17 cellular contexts compared by ENCODE assay signal in the genomic region with DNA sequence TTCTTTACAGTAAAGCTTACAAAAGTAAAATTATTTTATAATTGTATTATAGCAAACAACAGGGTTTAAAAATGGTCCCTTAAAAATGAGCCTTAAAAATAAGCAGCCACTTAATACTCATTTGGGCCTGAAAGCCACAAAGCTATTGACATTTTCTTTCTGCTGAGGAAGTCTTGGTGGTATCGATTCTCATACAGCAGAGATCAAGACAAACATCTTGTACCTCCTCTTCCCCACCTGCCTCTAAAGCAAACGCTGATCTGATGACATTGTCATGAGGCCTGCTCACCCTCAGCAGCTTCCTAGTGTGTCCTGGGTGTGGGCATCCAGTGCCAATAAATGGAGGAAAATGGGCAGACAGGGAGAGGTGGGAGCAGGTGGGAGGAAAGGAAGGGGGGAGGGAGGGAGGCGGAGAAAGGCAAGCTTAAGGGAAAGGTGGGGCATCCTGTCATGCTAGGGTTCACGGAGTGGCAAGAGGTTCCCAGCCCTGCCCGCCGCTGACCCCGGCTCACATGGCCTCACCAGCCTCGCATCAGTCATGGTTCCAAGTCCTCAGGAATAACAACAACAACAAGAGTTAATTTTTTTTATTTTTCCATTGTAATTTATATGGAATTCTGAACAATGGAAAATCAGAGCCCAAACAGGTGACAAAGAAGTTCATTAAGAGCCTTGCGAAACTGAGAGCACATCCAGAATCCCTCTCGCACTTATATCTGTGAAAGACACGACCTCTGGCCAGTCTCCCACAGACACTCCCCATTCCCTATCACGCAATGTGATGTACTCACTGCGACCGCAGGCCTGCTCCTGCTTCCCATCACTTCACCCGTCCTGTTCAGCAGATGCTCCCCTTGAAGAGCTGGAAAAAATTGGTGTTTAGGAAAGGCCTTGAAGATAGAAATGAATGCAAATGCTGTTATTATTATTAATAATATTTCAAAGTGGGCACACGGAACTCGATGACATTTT. TPM values are rescaled to one million over a fixed set of nuclear protein-coding genes. Genes with fewer than 3 reads are reported as not detected.
A peak's percentile ranks its signal among the peaks of the same experiment; 100 is the strongest.
DNase-seq lines count a peak whose midpoint lies in the region; ATAC-seq and TF ChIP-seq lines count a peak whose summit lies in the region.
"Had no signal": no experiment of that assay in that cellular context is flagged by ENCODE, and none has a peak within 500 bp of the region (broad histone marks: within the 10 kb centered on the region; RNA-seq: fewer than 3 reads in every experiment).

No MANE protein-coding gene starts in this region.

- H3K4me3 ChIP-seq in endodermal cell (ENCODE audit: low read length) (no peak overlapping the region), SJCRH30 (no peak overlapping the region)
- H3K4me3 ChIP-seq: A549, breast epithelium, tibial artery had no signal

- peak overlapping the region; percentile 45 for H3K27ac Mint-ChIP-seq in CD4-positive, alpha-beta T cell
- H3K27ac Mint-ChIP-seq in endodermal cell, result no peak overlapping the region
- H3K27ac Mint-ChIP-seq: activated naive CD8-positive, alpha-beta T cell had no signal

- H3K27ac ChIP-seq in CD4-positive, alpha-beta T cell (ENCODE audit: low read depth, low read length), result no peak overlapping the region
- H3K27ac ChIP-seq in endodermal cell (ENCODE audit: low read depth, low read length) (no peak overlapping the region), SJCRH30 (no peak overlapping the region)
- H3K27ac ChIP-seq: A549, breast epithelium, tibial artery had no signal

- H3K9me3 ChIP-seq in CD4-positive, alpha-beta T cell (ENCODE audit: control insufficient read depth, low read length), result no peaks in the 10 kb centered on the region
- no peaks in the 10 kb centered on the region for H3K9me3 ChIP-seq in endodermal cell (ENCODE audit: control insufficient read depth, low read length)
- no peaks in the 10 kb centered on the region for H3K9me3 ChIP-seq in SJCRH30 (replicated peaks)
- H3K9me3 ChIP-seq: A549, breast epithelium, tibial artery had no signal

- CTCF ChIA-PET in CD4-positive, alpha-beta T cell (lab: Charles Lee), result interaction anchor here (1.2 kb wide), 1 partner anchor 15 kb away, joined by 3 read pairs; a partner anchor contains a TSS

- H3K9me3 Mint-ChIP-seq in CD4-positive, alpha-beta T cell, result no peaks in the 10 kb centered on the region
- peaks cover 11% of the 10 kb centered on the region for H3K9me3 Mint-ChIP-seq in endodermal cell
- H3K9me3 Mint-ChIP-seq: natural killer cell treated with Interleukin-12 subunit alpha and Interleukin-12 subunit beta and Interleukin-15 and Interleukin-18, amount 100 ng/mL, for 72 hours had no signal

- intact Hi-C loops in CD4-positive, alpha-beta T cell (cut with DNase I, micrococcal nuclease), result no loop called here

- no peaks in the 10 kb centered on the region for H3K36me3 Mint-ChIP-seq in CD4-positive, alpha-beta T cell (ENCODE audit: low read depth)
- H3K36me3 Mint-ChIP-seq in endodermal cell (ENCODE audit: low read depth), result no peaks in the 10 kb centered on the region
- H3K36me3 Mint-ChIP-seq: activated naive CD8-positive, alpha-beta T cell; natural killer cell treated with Interleukin-12 subunit alpha and Interleukin-12 subunit beta and Interleukin-15 and Interleukin-18, amount 100 ng/mL, for 72 hours had no signal

- 79 to 89% methylated on average over 8 to 16 of the region's 17 CpGs for WGBS in endodermal cell (ENCODE audit: insufficient coverage in 1 of 2, insufficient read length in 1 of 2), 2 experiments

- peaks cover 41% of the 10 kb centered on the region for H3K4me1 Mint-ChIP-seq in CD4-positive, alpha-beta T cell (ENCODE audit: low read depth)
- H3K4me1 Mint-ChIP-seq in endodermal cell, result peaks cover 7% of the 10 kb centered on the region

- peak overlapping the region; percentile 42 for H3K4me3 Mint-ChIP-seq in CD4-positive, alpha-beta T cell
- no peak overlapping the region for H3K4me3 Mint-ChIP-seq in endodermal cell
- H3K4me3 Mint-ChIP-seq: activated naive CD8-positive, alpha-beta T cell; natural killer cell treated with Interleukin-12 subunit alpha and Interleukin-12 subunit beta and Interleukin-15 and Interleukin-18, amount 100 ng/mL, for 72 hours had no signal

- ATAC-seq in CD4-positive, alpha-beta T cell (ENCODE audit: poor library complexity), result peak; percentile 46
- peak; percentile 59 for ATAC-seq in HG03432 (IDR thresholded peaks at IDR 0.05; ENCODE audit: unreplicated experiment)
- ATAC-seq in omental fat pad (ENCODE audit: low FRiP score), result no peak
- ATAC-seq: A549; natural killer cell treated with Interleukin-12 subunit alpha and Interleukin-12 subunit beta and Interleukin-15 and Interleukin-18, amount 100 ng/mL, for 72 hours had no signal

- H3K36me3 ChIP-seq in endodermal cell (ENCODE audit: control insufficient read depth, insufficient read depth, low read length), result no peaks in the 10 kb centered on the region
- no peaks in the 10 kb centered on the region for H3K36me3 ChIP-seq in SJCRH30
- H3K36me3 ChIP-seq: breast epithelium, tibial artery had no signal

- DNase-seq in NCI-H748 (lab: John Stamatoyannopoulos, UW; ENCODE audit: unreplicated experiment) (peak; percentile 20), NCI-H748 treated with DMSO at 0.1 percent for 48 hours (lab: John Stamatoyannopoulos, UW) (no peak), endodermal cell (peak; percentile 41), omental fat pad (ENCODE audit: low spot score) (no peak), SJCRH30 (no peak)
- DNase-seq in CD4-positive, alpha-beta T cell, result no peak
- no peak for DNase-seq in stimulated activated naive CD4-positive, alpha-beta T cell treated with Interleukin-2 at 50 U/mL for 16 hours (lab: John Stamatoyannopoulos, UW)
- DNase-seq: COR-L47; effector CD4-positive, alpha-beta T cell; left cardiac atrium; T-helper 9 cell had no signal

- no peak overlapping the region for H3K9ac ChIP-seq in endodermal cell (ENCODE audit: extremely low read depth, low read length, poor library complexity, severe bottlenecking)

- no peaks in the 10 kb centered on the region for H3K27me3 Mint-ChIP-seq in CD4-positive, alpha-beta T cell
- peaks cover 4% of the 10 kb centered on the region for H3K27me3 Mint-ChIP-seq in endodermal cell (ENCODE audit: insufficient read depth)
- H3K27me3 Mint-ChIP-seq: activated naive CD8-positive, alpha-beta T cell had no signal

- no peak for TF ChIP-seq CTCF in CD4-positive, alpha-beta T cell (IDR thresholded peaks at IDR 0.05)
- TF ChIP-seq CTCF in endodermal cell (conservative IDR thresholded peaks at IDR 0.05) (no peak), omental fat pad (IDR thresholded peaks at IDR 0.05) (no peak)

- POLR2A ChIA-PET in CD4-positive, alpha-beta T cell (lab: Charles Lee), result no interaction called here

- H3K4me1 ChIP-seq in endodermal cell (ENCODE audit: control insufficient read depth, insufficient read depth, low read length), result no peaks in the 10 kb centered on the region
- H3K4me1 ChIP-seq in SJCRH30, result no peaks in the 10 kb centered on the region
- H3K4me1 ChIP-seq: A549, breast epithelium, tibial artery had no signal

- H3K27me3 ChIP-seq in CD4-positive, alpha-beta T cell (ENCODE audit: control insufficient read depth, insufficient read depth, low read length), result no peaks in the 10 kb centered on the region
- H3K27me3 ChIP-seq in endodermal cell (ENCODE audit: control insufficient read depth, insufficient read depth, low read length, poor library complexity, severe bottlenecking), result no peaks in the 10 kb centered on the region
- H3K27me3 ChIP-seq in SJCRH30, result no peaks in the 10 kb centered on the region
- H3K27me3 ChIP-seq: breast epithelium had no signal

RNA-seq across cellular contexts. Expression of a gene that starts 15.1 kb away (rescaled TPM):
- 10 to 100 TPM; 56.7 to 66.8 TPM for total RNA-seq in CD4-positive, alpha-beta T cell
- total RNA-seq in endodermal cell (100 to 1,000 TPM; 122 to 140 TPM), omental fat pad (10 to 100 TPM; 32.8 to 61.4 (median 45.7) TPM)
- polyA plus RNA-seq in endodermal cell (2013, experiment 1 of 2), result 32.6 TPM
- polyA plus RNA-seq in endodermal cell (2013, experiment 2 of 2), result 30.0 TPM
- 13.1 and 14.2 TPM in 2 replicates for total RNA-seq in SJCRH30 (2014; rRNA removed; shearing (Covaris generic))

Comparison
In these comparisons a context has a peak if more than half of its experiments do, and no peak if none do; other contexts are left out.
1. DNase-seq: peak in NCI-H748 (single experiment) and endodermal cell (single experiment); none in NCI-H748 treated with DMSO at 0.1 percent for 48 hours (single experiment), CD4-positive, alpha-beta T cell (0 of 10), omental fat pad (single experiment), stimulated activated naive CD4-positive, alpha-beta T cell treated with Interleukin-2 at 50 U/mL for 16 hours (single experiment) and SJCRH30 (0 of 2).